ENCODE assay signal across 1 cellular context in the genomic region with DNA sequence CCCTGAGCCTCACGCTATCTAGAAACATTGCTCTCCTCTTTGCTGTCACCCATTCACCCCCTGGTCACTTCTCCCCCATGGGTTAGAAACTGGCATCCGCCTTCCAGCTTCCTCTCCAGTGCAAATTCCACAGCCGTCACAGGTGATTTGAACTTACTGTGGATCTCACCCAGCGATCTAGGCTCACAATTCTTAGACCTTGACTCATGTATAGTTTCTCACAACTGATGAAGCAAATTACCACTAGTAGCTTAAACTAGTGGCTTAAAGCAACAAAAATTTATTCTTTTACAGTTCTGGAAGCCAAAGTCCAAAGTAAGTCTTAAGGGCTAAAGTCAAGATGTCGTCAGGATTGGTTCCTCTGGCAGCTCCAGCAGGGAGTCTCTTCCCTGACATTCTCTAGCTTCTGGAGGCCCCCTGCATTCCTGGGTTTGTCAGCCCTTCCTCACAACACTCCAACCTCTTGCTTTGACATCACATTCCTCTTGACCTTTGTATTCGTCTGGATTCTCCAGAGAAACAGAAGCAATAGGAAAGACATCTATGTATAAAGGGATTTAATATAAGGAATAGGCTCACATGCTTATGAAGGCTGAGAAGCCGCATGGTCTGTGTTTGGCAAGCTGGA.
TF ChIP-seq lines count a peak whose summit lies in the region.

No MANE protein-coding gene starts in this region.

TF ChIP-seq in HCT116, 20 proteins besides CTCF, POLR2A, EP300 and RAD21 (continued from another document):
- TF ChIP-seq, protein P1, sequence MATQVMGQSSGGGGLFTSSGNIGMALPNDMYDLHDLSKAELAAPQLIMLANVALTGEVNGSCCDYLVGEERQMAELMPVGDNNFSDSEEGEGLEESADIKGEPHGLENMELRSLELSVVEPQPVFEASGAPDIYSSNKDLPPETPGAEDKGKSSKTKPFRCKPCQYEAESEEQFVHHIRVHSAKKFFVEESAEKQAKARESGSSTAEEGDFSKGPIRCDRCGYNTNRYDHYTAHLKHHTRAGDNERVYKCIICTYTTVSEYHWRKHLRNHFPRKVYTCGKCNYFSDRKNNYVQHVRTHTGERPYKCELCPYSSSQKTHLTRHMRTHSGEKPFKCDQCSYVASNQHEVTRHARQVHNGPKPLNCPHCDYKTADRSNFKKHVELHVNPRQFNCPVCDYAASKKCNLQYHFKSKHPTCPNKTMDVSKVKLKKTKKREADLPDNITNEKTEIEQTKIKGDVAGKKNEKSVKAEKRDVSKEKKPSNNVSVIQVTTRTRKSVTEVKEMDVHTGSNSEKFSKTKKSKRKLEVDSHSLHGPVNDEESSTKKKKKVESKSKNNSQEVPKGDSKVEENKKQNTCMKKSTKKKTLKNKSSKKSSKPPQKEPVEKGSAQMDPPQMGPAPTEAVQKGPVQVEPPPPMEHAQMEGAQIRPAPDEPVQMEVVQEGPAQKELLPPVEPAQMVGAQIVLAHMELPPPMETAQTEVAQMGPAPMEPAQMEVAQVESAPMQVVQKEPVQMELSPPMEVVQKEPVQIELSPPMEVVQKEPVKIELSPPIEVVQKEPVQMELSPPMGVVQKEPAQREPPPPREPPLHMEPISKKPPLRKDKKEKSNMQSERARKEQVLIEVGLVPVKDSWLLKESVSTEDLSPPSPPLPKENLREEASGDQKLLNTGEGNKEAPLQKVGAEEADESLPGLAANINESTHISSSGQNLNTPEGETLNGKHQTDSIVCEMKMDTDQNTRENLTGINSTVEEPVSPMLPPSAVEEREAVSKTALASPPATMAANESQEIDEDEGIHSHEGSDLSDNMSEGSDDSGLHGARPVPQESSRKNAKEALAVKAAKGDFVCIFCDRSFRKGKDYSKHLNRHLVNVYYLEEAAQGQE (IDR thresholded peaks at IDR 0.05; ENCODE audit: low read depth) = no peak
- no peak for TF ChIP-seq EZH2 (IDR thresholded peaks at IDR 0.05)
- TF ChIP-seq POLR2AphosphoS5 (IDR thresholded peaks at IDR 0.05; ENCODE audit: low read depth, low read length) = no peak
- TF ChIP-seq ATF3 (IDR thresholded peaks at IDR 0.05) = no peak
- TF ChIP-seq CBX3 (IDR thresholded peaks at IDR 0.05; ENCODE audit: low read depth) = no peak
- TF ChIP-seq EGR1 (IDR thresholded peaks at IDR 0.05; ENCODE audit: low read depth) = no peak
- no peak for TF ChIP-seq EZH2phosphoT487 (IDR thresholded peaks at IDR 0.05; ENCODE audit: borderline replicate concordance)
- TF ChIP-seq TCF7L2 (IDR thresholded peaks at IDR 0.05; ENCODE audit: borderline replicate concordance, extremely low read depth, insufficient read depth, insufficient read length) = no peak
- no peak for TF ChIP-seq ELF1 (IDR thresholded peaks at IDR 0.05; ENCODE audit: borderline replicate concordance, low read depth)
- TF ChIP-seq, protein P2, sequence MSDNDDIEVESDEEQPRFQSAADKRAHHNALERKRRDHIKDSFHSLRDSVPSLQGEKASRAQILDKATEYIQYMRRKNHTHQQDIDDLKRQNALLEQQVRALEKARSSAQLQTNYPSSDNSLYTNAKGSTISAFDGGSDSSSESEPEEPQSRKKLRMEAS (IDR thresholded peaks at IDR 0.05) = no peak
- no peak for TF ChIP-seq ZNF274 (IDR thresholded peaks at IDR 0.05; ENCODE audit: low read depth, low read length)
- no peak for TF ChIP-seq SRF (IDR thresholded peaks at IDR 0.05; ENCODE audit: low read depth)
- no peak for TF ChIP-seq SIN3A (IDR thresholded peaks at IDR 0.05; ENCODE audit: low read depth)
- no peak for TF ChIP-seq ZFX (IDR thresholded peaks at IDR 0.05)
- no peak for TF ChIP-seq JUND (IDR thresholded peaks at IDR 0.05)
- TF ChIP-seq YY1 (IDR thresholded peaks at IDR 0.05; ENCODE audit: extremely low read depth, insufficient replicate concordance, low read depth, low read length) = no peak
